Comparison of ENCODE assay signal across 12 cellular contexts in genomic region chr9:108186996-108187395, GRCh38.
DNase-seq lines count a peak whose midpoint lies in the region; TF ChIP-seq lines count a peak whose summit lies in the region.
"Had no signal": no experiment of that assay in that cellular context is flagged by ENCODE, and none has a peak within 500 bp of the region (broad histone marks: within the 10 kb centered on the region; RNA-seq: fewer than 3 reads in every experiment).

No MANE protein-coding gene starts in this region.

- no peak overlapping the region for H3K27ac Mint-ChIP-seq in activated naive CD4-positive, alpha-beta T cell treated with anti-CD3 and anti-CD28 coated beads, Interleukin-2, amount 10 ng/mL, durations not matched to agents 7 days and 5 days

- peaks cover 6 to 22% (median 13%) of the 10 kb centered on the region in 4 donors for H3K4me1 ChIP-seq in esophagus muscularis mucosa
- H3K4me1 ChIP-seq in stomach: peaks cover 0 to 18% (median 3%) of the 10 kb centered on the region in 4 donors

- no peaks in the 10 kb centered on the region for H3K27me3 Mint-ChIP-seq in activated naive CD4-positive, alpha-beta T cell treated with anti-CD3 and anti-CD28 coated beads, Interleukin-2, amount 10 ng/mL, durations not matched to agents 7 days and 5 days

- H3K27me3 ChIP-seq in MG63 (no peaks in the 10 kb centered on the region), esophagus muscularis mucosa (no peaks in the 10 kb centered on the region), stomach (no peaks in the 10 kb centered on the region)
- H3K27me3 ChIP-seq: cardiac muscle cell had no signal

- TF ChIP-seq EP300 in esophagus muscularis mucosa (IDR thresholded peaks at IDR 0.05): no peak
- no peak for TF ChIP-seq EP300 in stomach (IDR thresholded peaks at IDR 0.05)

- peaks cover 8% of the 10 kb centered on the region for H3K9me3 Mint-ChIP-seq in activated naive CD4-positive, alpha-beta T cell treated with anti-CD3 and anti-CD28 coated beads, Interleukin-2, amount 10 ng/mL, durations not matched to agents 7 days and 5 days

- H3K36me3 ChIP-seq in MG63 (no peaks in the 10 kb centered on the region), esophagus muscularis mucosa (no peaks in the 10 kb centered on the region), stomach (no peaks in the 10 kb centered on the region)
- H3K36me3 ChIP-seq: cardiac muscle cell had no signal

- WGBS in esophagus muscularis mucosa: 71% methylated on average over 1 of the region's 1 CpG
- 22 to 95% (median 81%) methylated on average over 1 of the region's 1 CpG for WGBS in stomach, 5 donors

- H3K27ac ChIP-seq in esophagus muscularis mucosa (replicated peaks in 1 of 4) (peak overlapping the region in 3 of 4 donors; percentile 7 to 27 (median 22)), stomach (no peak overlapping the region)
- H3K27ac ChIP-seq: cardiac muscle cell, epithelial cell of prostate had no signal

- intact Hi-C loops in esophagus muscularis mucosa (cut with DNase I) (no loop called here), stomach (cut with DNase I; ENCODE audit: low total_unique reads) (no loop called here)

- H3K9me3 ChIP-seq in MG63: no peaks in the 10 kb centered on the region
- no peaks in the 10 kb centered on the region for H3K9me3 ChIP-seq in esophagus muscularis mucosa
- H3K9me3 ChIP-seq in stomach: no peaks in the 10 kb centered on the region

- H3K4me3 ChIP-seq in MG63 (no peak overlapping the region), esophagus muscularis mucosa (no peak overlapping the region), stomach (no peak overlapping the region)
- H3K4me3 ChIP-seq: cardiac muscle cell had no signal

- CTCF ChIA-PET in activated naive CD4-positive, alpha-beta T cell treated with anti-CD3 and anti-CD28 coated beads, Interleukin-2, amount 10 ng/mL, durations not matched to agents 7 days and 5 days (lab: Charles Lee): no interaction called here

- no peaks in the 10 kb centered on the region for H3K4me1 Mint-ChIP-seq in activated naive CD4-positive, alpha-beta T cell treated with anti-CD3 and anti-CD28 coated beads, Interleukin-2, amount 10 ng/mL, durations not matched to agents 7 days and 5 days

- H3K36me3 Mint-ChIP-seq in activated naive CD4-positive, alpha-beta T cell treated with anti-CD3 and anti-CD28 coated beads, Interleukin-2, amount 10 ng/mL, durations not matched to agents 7 days and 5 days: no peaks in the 10 kb centered on the region

- H3K4me3 Mint-ChIP-seq in activated naive CD4-positive, alpha-beta T cell treated with anti-CD3 and anti-CD28 coated beads, Interleukin-2, amount 10 ng/mL, durations not matched to agents 7 days and 5 days: no peak overlapping the region

- TF ChIP-seq CTCF in esophagus muscularis mucosa (IDR thresholded peaks at IDR 0.05): no peak
- TF ChIP-seq CTCF in stomach (IDR thresholded peaks at IDR 0.05): no peak

- TF ChIP-seq POLR2A in esophagus muscularis mucosa (IDR thresholded peaks at IDR 0.05; ENCODE audit: low read depth) (no peak), stomach (IDR thresholded peaks at IDR 0.05) (no peak)

- DNase-seq in MG63 (peak; percentile 94), esophagus muscularis mucosa (ENCODE audit: extremely low spot score) (peak; percentile 91), left kidney (ENCODE audit: low read depth, low spot score) (peak; percentile 19), stomach (peak; percentile 43), GF-D8 (lab: John Stamatoyannopoulos, UW) (no peak), NCI-H146 (lab: John Stamatoyannopoulos, UW) (no peak)
- DNase-seq in activated naive CD4-positive, alpha-beta T cell treated with anti-CD3 and anti-CD28 coated beads, Interleukin-2, amount 10 ng/mL, durations not matched to agents 7 days and 5 days: no peak
- DNase-seq: activated T-cell treated with anti-CD3 and anti-CD28 coated beads, Interleukin-2, amount 50 U/mL, for 48 hours; COR-L47; stimulated activated CD4-positive, alpha-beta T cell treated with anti-CD3 and anti-CD28 coated beads, Interleukin-4, amount 100 ng/mL, for 4 hours had no signal

Comparison
In these comparisons a context has a peak if more than half of its experiments do, and no peak if none do; other contexts are left out.
1. DNase-seq: peak in MG63 (single experiment), esophagus muscularis mucosa (single experiment), left kidney (single experiment) and stomach (single experiment); none in GF-D8 (single experiment), NCI-H146 (single experiment) and activated naive CD4-positive, alpha-beta T cell treated with anti-CD3 and anti-CD28 coated beads, Interleukin-2, amount 10 ng/mL, durations not matched to agents 7 days and 5 days (single experiment).
2. H3K27ac ChIP-seq: peak in esophagus muscularis mucosa (3 of 4); none in stomach (0 of 5).